21 cellular contexts compared by ENCODE assay signal in genomic region chr9:123291736-123292135, GRCh38.
"Had no signal": no experiment of that assay in that cellular context is flagged by ENCODE, and none has a peak within 500 bp of the region (broad histone marks: within the 10 kb centered on the region; RNA-seq: fewer than 3 reads in every experiment).

No MANE protein-coding gene starts in this region.

- H3K4me3 ChIP-seq: esophagus muscularis mucosa, gastroesophageal sphincter, heart right ventricle, left ventricle myocardium inferior, thyroid gland had no signal

- FAIRE-seq: bronchial epithelial cell, TTC549 had no signal

- DNase-seq: activated CD4-positive, alpha-beta T cell treated with anti-CD3 and anti-CD28 coated beads for 4 hours; activated CD8-positive, alpha-beta memory T cell treated with anti-CD3 and anti-CD28 coated beads for 24 hours; activated CD8-positive, alpha-beta memory T cell treated with anti-CD3 and anti-CD28 coated beads, Interleukin-2, amount 50 U/mL, for 48 hours; activated effector memory CD4-positive, alpha-beta T cell treated with Interleukin-2 at 50 U/mL for 16 hours; activated T-cell treated with anti-CD3 and anti-CD28 coated beads, Interleukin-2, amount 50 U/mL, for 48 hours; cerebellar nuclear complex; cortex of kidney; heart right ventricle; left ventricle myocardium inferior; retina; stimulated activated CD8-positive, alpha-beta memory T cell treated with anti-CD3 and anti-CD28 coated beads, Interleukin-4, amount 100 ng/mL, for 48 hours; stimulated activated naive CD4-positive, alpha-beta T cell treated with Interleukin-2 at 50 U/mL for 16 hours; thyroid gland had no signal

- H3K4me1 ChIP-seq: esophagus muscularis mucosa, gastroesophageal sphincter, heart right ventricle, left ventricle myocardium inferior, thyroid gland had no signal

- H3K4me3 Mint-ChIP-seq: activated naive CD8-positive, alpha-beta T cell; memory B cell; T-helper 2 cell treated with Interferon-gamma antibody and Interleukin-4, amounts not matched to agents 5 μg/mL and 100 μg/mL, for 36 hours; WTC11 had no signal

- H3K4me1 Mint-ChIP-seq: WTC11 had no signal

- H3K27ac Mint-ChIP-seq: activated naive CD8-positive, alpha-beta T cell; memory B cell; T-helper 2 cell treated with Interferon-gamma antibody and Interleukin-4, amounts not matched to agents 5 μg/mL and 100 μg/mL, for 36 hours; WTC11 had no signal

- H3K27me3 Mint-ChIP-seq: memory B cell had no signal

- H3K36me3 ChIP-seq: esophagus muscularis mucosa, gastroesophageal sphincter, heart right ventricle, left ventricle myocardium inferior, thyroid gland had no signal

- ATAC-seq: gastroesophageal sphincter, heart right ventricle, WTC11 had no signal

- H3K27ac ChIP-seq: esophagus muscularis mucosa, gastroesophageal sphincter, heart right ventricle, left ventricle myocardium inferior, thyroid gland had no signal

- H3K9me3 ChIP-seq: esophagus muscularis mucosa, gastroesophageal sphincter, heart right ventricle, left ventricle myocardium inferior, thyroid gland had no signal

- H3K9me3 Mint-ChIP-seq: memory B cell; T-helper 2 cell treated with Interferon-gamma antibody and Interleukin-4, amounts not matched to agents 5 μg/mL and 100 μg/mL, for 36 hours; WTC11 had no signal

- H3K36me3 Mint-ChIP-seq: memory B cell, WTC11 had no signal

- H3K27me3 ChIP-seq: thyroid gland had no signal
